ENCODE assay signal across 9 cellular contexts in genomic region chr13:112740502-112741131, GRCh38. TPM values are rescaled to one million over a fixed set of nuclear protein-coding genes. Genes with fewer than 3 reads are reported as not detected.
DNase-seq lines count a peak whose midpoint lies in the region; ATAC-seq and TF ChIP-seq lines count a peak whose summit lies in the region.
"Had no signal": no experiment of that assay in that cellular context is flagged by ENCODE, and none has a peak within 500 bp of the region (broad histone marks: within the 10 kb centered on the region; RNA-seq: fewer than 3 reads in every experiment).

No MANE protein-coding gene starts in this region.

- H3K4me1 Mint-ChIP-seq in chondrocyte (ENCODE audit: low read depth), result peaks cover 21% of the 10 kb centered on the region

- H3K4me3 Mint-ChIP-seq in chondrocyte (ENCODE audit: unreplicated experiment), result no peak overlapping the region
- H3K4me3 Mint-ChIP-seq: stimulated activated naive CD8-positive, alpha-beta T cell treated with anti-CD3 and anti-CD28 coated beads, Interleukin-15, Interleukin-2, amounts not matched to agents 100 ng/mL and 50 ng/mL, for 24 hours had no signal

- H3K27me3 Mint-ChIP-seq in chondrocyte (ENCODE audit: low read depth), result no peaks in the 10 kb centered on the region
- H3K27me3 Mint-ChIP-seq: stimulated activated naive CD8-positive, alpha-beta T cell treated with anti-CD3 and anti-CD28 coated beads, Interleukin-15, Interleukin-2, amounts not matched to agents 100 ng/mL and 50 ng/mL, for 24 hours had no signal

- H3K9me3 Mint-ChIP-seq in chondrocyte (ENCODE audit: low read depth), result no peaks in the 10 kb centered on the region
- H3K9me3 Mint-ChIP-seq: stimulated activated naive CD8-positive, alpha-beta T cell treated with anti-CD3 and anti-CD28 coated beads, Interleukin-15, Interleukin-2, amounts not matched to agents 100 ng/mL and 50 ng/mL, for 24 hours had no signal

- peak overlapping the region; percentile 20 to 53 (median 36) for H3K4me3 ChIP-seq in subcutaneous abdominal adipose tissue (ENCODE audit: low read depth in 1 of 5, low read length in 5 of 5)
- H3K4me3 ChIP-seq in WERI-Rb-1 (ENCODE audit: low read depth, low read length), result no peak overlapping the region

- no peaks in the 10 kb centered on the region for H3K36me3 Mint-ChIP-seq in chondrocyte (ENCODE audit: low read depth)

- peak overlapping the region; percentile 74 for H3K27ac Mint-ChIP-seq in chondrocyte (ENCODE audit: unreplicated experiment)
- H3K27ac Mint-ChIP-seq: stimulated activated naive CD8-positive, alpha-beta T cell treated with anti-CD3 and anti-CD28 coated beads, Interleukin-15, Interleukin-2, amounts not matched to agents 100 ng/mL and 50 ng/mL, for 24 hours had no signal

- DNase-seq in HS-27A (ENCODE audit: low read depth), result peak; percentile 43
- no peak for DNase-seq in chondrocyte (ENCODE audit: low spot score)
- peak; percentile 66 for DNase-seq in left lobe of liver (ENCODE audit: low spot score)
- no peak for DNase-seq in WERI-Rb-1
- DNase-seq in activated effector memory CD4-positive, alpha-beta T cell treated with anti-CD3 and anti-CD28 coated beads, Interleukin-2, amount 50 U/mL, for 16 hours, result no peak
- no peak for DNase-seq in DMS 273 treated with DMSO at 0.1 percent for 48 hours (lab: John Stamatoyannopoulos, UW)

- H3K27me3 ChIP-seq in subcutaneous abdominal adipose tissue (ENCODE audit: control insufficient read depth in 5 of 5, insufficient read depth in 4 of 5, low read length in 5 of 5) (no peaks in the 10 kb centered on the region), WERI-Rb-1 (ENCODE audit: insufficient read depth, low read depth, severe bottlenecking) (no peaks in the 10 kb centered on the region)

- peak; percentile 73 for ATAC-seq in left lobe of liver
- no peak for ATAC-seq in GM19397 (IDR thresholded peaks at IDR 0.05; ENCODE audit: unreplicated experiment)

- H3K9me3 ChIP-seq in subcutaneous abdominal adipose tissue (ENCODE audit: control insufficient read depth in 5 of 5, low read length in 5 of 5), result no peaks in the 10 kb centered on the region
- H3K9me3 ChIP-seq in WERI-Rb-1 (ENCODE audit: severe bottlenecking), result no peaks in the 10 kb centered on the region

- no peak for TF ChIP-seq CTCF in chondrocyte (IDR thresholded peaks at IDR 0.05)
- no peak for TF ChIP-seq CTCF in WERI-Rb-1 (IDR thresholded peaks at IDR 0.05; ENCODE audit: low read depth, low read length)

- H3K9ac ChIP-seq in subcutaneous abdominal adipose tissue (ENCODE audit: low read length in 5 of 5), result peak overlapping the region in 3 of 5 donors; percentile 6 to 52 (median 13)

- peaks cover 0 to 28% (median 23%) of the 10 kb centered on the region in 5 donors for H3K4me1 ChIP-seq in subcutaneous abdominal adipose tissue (ENCODE audit: control insufficient read depth in 5 of 5, insufficient read depth in 5 of 5, low read length in 5 of 5)

- H3K36me3 ChIP-seq in subcutaneous abdominal adipose tissue (ENCODE audit: control insufficient read depth in 5 of 5, insufficient read depth in 5 of 5, low read length in 5 of 5) (no peaks in the 10 kb centered on the region), WERI-Rb-1 (no peaks in the 10 kb centered on the region)

- H3K27ac ChIP-seq in subcutaneous abdominal adipose tissue (ENCODE audit: low read depth, low read length), result peak overlapping the region; percentile 85
- H3K27ac ChIP-seq in WERI-Rb-1, result no peak overlapping the region

RNA-seq across cellular contexts. Expression of gene ATP11A, which starts 50.8 kb away (rescaled TPM):
- total RNA-seq in chondrocyte, result 13.1 to 22.2 TPM (median 15.4 TPM) in 3 replicates
- 36.0 TPM for total RNA-seq in left lobe of liver

Comparison
In these comparisons a context has a peak if more than half of its experiments do, and no peak if none do; other contexts are left out.
1. DNase-seq: peak in HS-27A (single experiment) and left lobe of liver (single experiment); none in chondrocyte (single experiment), WERI-Rb-1 (single experiment), activated effector memory CD4-positive, alpha-beta T cell treated with anti-CD3 and anti-CD28 coated beads, Interleukin-2, amount 50 U/mL, for 16 hours (single experiment) and DMS 273 treated with DMSO at 0.1 percent for 48 hours (single experiment).